ENCODE assay signal across 8 cellular contexts in the genomic region with DNA sequence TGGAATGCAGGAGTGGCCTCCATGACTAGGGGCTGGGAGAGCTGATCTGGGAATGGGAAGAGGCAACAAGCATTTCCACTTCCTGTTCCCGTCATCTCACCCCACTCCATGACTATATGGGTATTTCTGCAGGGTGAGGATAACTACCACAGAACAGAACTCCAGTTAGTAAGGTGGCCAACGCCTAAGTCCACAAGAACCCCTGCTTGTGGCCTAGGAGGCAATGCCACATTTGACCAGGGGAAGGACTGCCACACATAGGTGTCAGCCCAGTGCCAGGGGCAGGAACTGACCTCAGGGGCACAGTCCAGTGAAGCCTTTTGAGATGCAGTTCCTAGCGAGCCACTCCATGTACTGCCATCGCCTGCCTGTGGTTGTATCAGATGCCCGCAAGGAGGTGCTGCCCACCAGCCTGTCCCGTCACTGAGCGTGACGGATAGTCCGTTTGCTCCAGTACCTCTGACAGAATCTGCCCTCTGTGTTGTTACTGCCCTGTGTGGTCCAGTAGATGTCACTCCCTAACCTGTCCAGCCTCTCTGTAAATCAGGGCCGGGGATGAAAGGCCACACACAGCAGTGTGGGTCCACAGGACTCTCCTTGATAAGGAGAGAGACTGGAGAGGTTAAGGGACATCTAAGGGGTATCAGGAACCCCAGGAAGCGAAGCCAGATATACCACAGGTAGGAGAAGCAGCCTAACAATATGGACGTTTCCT. TPM values are rescaled to one million over a fixed set of nuclear protein-coding genes. Genes with fewer than 3 reads are reported as not detected.
DNase-seq lines count a peak whose midpoint lies in the region; ATAC-seq and TF ChIP-seq lines count a peak whose summit lies in the region.

No MANE protein-coding gene starts in this region.

- no peaks in the 10 kb centered on the region for H4K20me1 ChIP-seq in SK-N-SH (ENCODE audit: insufficient read depth)

- no peak overlapping the region for H3K4me2 ChIP-seq in SK-N-SH

- H3K9me2 ChIP-seq in SK-N-SH = no peaks in the 10 kb centered on the region

- ATAC-seq in HG03439 (IDR thresholded peaks at IDR 0.05; ENCODE audit: unreplicated experiment) = no peak

- H3K27ac ChIP-seq in SK-N-SH (ENCODE audit: low read depth in 2 of 2, low read length in 1 of 2) (no peak overlapping the region), breast epithelium (no peak overlapping the region)

- H3K27me3 ChIP-seq in SK-N-SH (ENCODE audit: insufficient read depth) (no peaks in the 10 kb centered on the region), breast epithelium (no peaks in the 10 kb centered on the region), kidney epithelial cell (ENCODE audit: control insufficient read depth, insufficient read depth, low read length) (no peaks in the 10 kb centered on the region)

- H3K4me3 ChIP-seq in SK-N-SH (ENCODE audit: low read depth in 2 of 2, low read length in 1 of 2) (no peak overlapping the region; a peak in 1 of 4 replicates), breast epithelium (no peak overlapping the region), kidney epithelial cell (ENCODE audit: low read depth, low read length) (no peak overlapping the region)

- TF ChIP-seq RAD21 in Ishikawa (IDR thresholded peaks at IDR 0.05; ENCODE audit: low read depth) = peak; percentile 43
- peak; percentile 52 for TF ChIP-seq RAD21 in SK-N-SH (IDR thresholded peaks at IDR 0.05; ENCODE audit: low read length)

- peaks cover 0 to 6% of the 10 kb centered on the region in 2 experiments; a peak in 2 of 4 replicates for H3K4me1 ChIP-seq in SK-N-SH (ENCODE audit: control insufficient read depth in 1 of 2, insufficient read depth in 2 of 2, low read depth in 1 of 2, low read length in 1 of 2)
- peaks cover 0 to 7% of the 10 kb centered on the region in 2 donors for H3K4me1 ChIP-seq in breast epithelium

- H2AFZ ChIP-seq in SK-N-SH (ENCODE audit: low read depth) = peak overlapping the region; percentile 61; the same call in 1 of the 2 replicates

- TF ChIP-seq EP300 in Ishikawa (IDR thresholded peaks at IDR 0.05; ENCODE audit: borderline replicate concordance) (no peak), SK-N-SH (IDR thresholded peaks at IDR 0.05; ENCODE audit: borderline replicate concordance in 1 of 2, low read depth in 1 of 2, low read length in 1 of 2) (no peak)

- intact Hi-C loops in breast epithelium (cut with DNase I; ENCODE audit: low total_unique reads) = loop anchor here (10.0 kb wide), 1 partner anchor 62 kb away; no protein-coding TSS in a partner anchor

- POLR2A ChIA-PET in SK-N-SH (lab: Yijun Ruan, JAX) = no interaction called here

- H3K36me3 ChIP-seq in SK-N-SH (replicated peaks in 1 of 2; ENCODE audit: control insufficient read depth in 1 of 2, insufficient read depth in 2 of 2, low read length in 1 of 2) (no peaks in the 10 kb centered on the region), breast epithelium (no peaks in the 10 kb centered on the region), kidney epithelial cell (ENCODE audit: control insufficient read depth, insufficient read depth, low read length) (no peaks in the 10 kb centered on the region)

- H3K9ac ChIP-seq in SK-N-SH = no peak overlapping the region

- WGBS in SK-N-SH (ENCODE audit: low lambda C conversion rate) = 54% methylated on average over 11 of the region's 12 CpGs

- CTCF ChIA-PET in SK-N-SH (lab: Yijun Ruan, JAX) = interaction anchor here (0.7 to 2.7 kb wide), 18 partner anchors 11 to 302 kb away, joined by 3 to 21 read pairs (median 6); a partner anchor contains a TSS

- no peaks in the 10 kb centered on the region for H3F3A ChIP-seq in SK-N-SH (replicated peaks; ENCODE audit: insufficient read depth)

- DNase-seq in GM04504 (ENCODE audit: low read depth) (peak; percentile 24), SK-N-SH (peak; percentile 44), breast epithelium (ENCODE audit: low spot score in 2 of 2) (no peak), kidney epithelial cell (ENCODE audit: low read depth) (no peak), COLO829 (ENCODE audit: low spot score) (no peak)
- peak; percentile 12 to 23 for DNase-seq in stimulated activated CD4-positive, alpha-beta T cell treated with anti-CD3 and anti-CD28 coated beads, Interleukin-4, amount 100 ng/mL, for 4 hours

- no peak for TF ChIP-seq POLR2A in breast epithelium (IDR thresholded peaks at IDR 0.05)

- TF ChIP-seq CTCF in SK-N-SH (IDR thresholded peaks at IDR 0.05) = peak; percentile 37
- peak in 2 of 3 donors; percentile 36 to 48 for TF ChIP-seq CTCF in breast epithelium (IDR thresholded peaks at IDR 0.05)
- TF ChIP-seq CTCF in kidney epithelial cell (IDR thresholded peaks at IDR 0.05; ENCODE audit: insufficient read depth, low read length, poor library complexity, severe bottlenecking) = peak; percentile 97

- H3K9me3 ChIP-seq in SK-N-SH (no peaks in the 10 kb centered on the region), breast epithelium (no peaks in the 10 kb centered on the region)

- peaks cover 15% of the 10 kb centered on the region for H3K79me2 ChIP-seq in SK-N-SH (ENCODE audit: insufficient read depth)

TF ChIP-seq in Ishikawa, 13 proteins besides CTCF, POLR2A, EP300 and RAD21 (continues in another document):
- TF ChIP-seq TEAD4 (IDR thresholded peaks at IDR 0.05) (no peak), CREB1 (IDR thresholded peaks at IDR 0.05; ENCODE audit: low read depth) (no peak), ZBTB7A (IDR thresholded peaks at IDR 0.05; ENCODE audit: low read depth) (no peak), YY1 (IDR thresholded peaks at IDR 0.05; ENCODE audit: low read depth) (no peak), NFIC (IDR thresholded peaks at IDR 0.05) (no peak), TAF1 (IDR thresholded peaks at IDR 0.05; ENCODE audit: low read depth) (no peak), CEBPB (IDR thresholded peaks at IDR 0.05) (no peak), FOXM1 (IDR thresholded peaks at IDR 0.05; ENCODE audit: borderline replicate concordance, low read depth) (no peak)

TF ChIP-seq in SK-N-SH, 30 proteins besides CTCF, POLR2A, EP300 and RAD21:
- TF ChIP-seq SMC3 (IDR thresholded peaks at IDR 0.05; ENCODE audit: low read depth, low read length) (peak; percentile 24; the same call in 1 of the 2 replicates), NRF1 (IDR thresholded peaks at IDR 0.05; ENCODE audit: low read depth, low read length) (no peak)

RNA-seq across cellular contexts. Expression of a gene that starts 3.5 kb away (rescaled TPM):
- 12.1 and 12.7 TPM in 2 replicates for polyA plus RNA-seq in SK-N-SH (2012; rRNA removed)
- 14.1 and 14.6 TPM in 2 replicates for polyA plus RNA-seq in SK-N-SH (2012; cell fraction: cytosol; rRNA removed)
- polyA plus RNA-seq in SK-N-SH (2012; cell fraction: nucleus; rRNA removed) = 6.7 and 7.9 TPM in 2 replicates
- 10 to 100 TPM; 23.7 to 28.5 (median 28.4) TPM for total RNA-seq in breast epithelium
- 17.3 and 18.5 TPM in 2 replicates for total RNA-seq in kidney epithelial cell

RNA-seq across cellular contexts. Expression of a gene that starts 12.2 kb away (rescaled TPM):
- not detected in 2 replicates for polyA plus RNA-seq in SK-N-SH (2012; rRNA removed)
- polyA plus RNA-seq in SK-N-SH (2012; cell fraction: cytosol; rRNA removed) = not detected in 2 replicates
- polyA plus RNA-seq in SK-N-SH (2012; cell fraction: nucleus; rRNA removed) = not detected in 2 replicates
- total RNA-seq in breast epithelium (not detected), kidney epithelial cell (not detected in 2 replicates)

RNA-seq across cellular contexts. Expression of a gene that starts 34.8 kb away (rescaled TPM):
- polyA plus RNA-seq in SK-N-SH (2012; rRNA removed) = not detected in 2 replicates
- polyA plus RNA-seq in SK-N-SH (2012; cell fraction: cytosol; rRNA removed) = not detected in 2 replicates
- polyA plus RNA-seq in SK-N-SH (2012; cell fraction: nucleus; rRNA removed) = not detected in 2 replicates
- total RNA-seq in breast epithelium = 10 to 100 TPM; 12.6 to 20.6 (median 20.3) TPM
- 0.92 TPM in 1 of 2 replicates, not detected in the other for total RNA-seq in kidney epithelial cell

RNA-seq across cellular contexts. Expression of a gene that starts 43.3 kb away (rescaled TPM):
- polyA plus RNA-seq in SK-N-SH (2012; rRNA removed) = 56.5 and 57.1 TPM in 2 replicates
- polyA plus RNA-seq in SK-N-SH (2012; cell fraction: cytosol; rRNA removed) = 70.2 and 70.8 TPM in 2 replicates
- 27.5 and 39.7 TPM in 2 replicates for polyA plus RNA-seq in SK-N-SH (2012; cell fraction: nucleus; rRNA removed)
- total RNA-seq in breast epithelium (100 to 1,000 TPM in 1 of 3 donors, 10 to 100 TPM in 2; 91.5 to 109 (median 92.8) TPM), kidney epithelial cell (116 and 118 TPM in 2 replicates)

RNA-seq across cellular contexts. Expression of a gene that starts 43.6 kb away (rescaled TPM):
- polyA plus RNA-seq in SK-N-SH (2012; rRNA removed) = not detected in 2 replicates
- polyA plus RNA-seq in SK-N-SH (2012; cell fraction: cytosol; rRNA removed) = not detected in 2 replicates
- not detected in 2 replicates for polyA plus RNA-seq in SK-N-SH (2012; cell fraction: nucleus; rRNA removed)
- total RNA-seq in breast epithelium = under 1 TPM in 2 of 3 donors, not detected in 1; 0.15 to 0.33 TPM
- total RNA-seq in kidney epithelial cell = not detected in 2 replicates

Comparison
In these comparisons a context has a peak if more than half of its experiments do, and no peak if none do; other contexts are left out.
1. DNase-seq: peak in GM04504 (single experiment), SK-N-SH (single experiment) and stimulated activated CD4-positive, alpha-beta T cell treated with anti-CD3 and anti-CD28 coated beads, Interleukin-4, amount 100 ng/mL, for 4 hours (2 of 2); none in breast epithelium (0 of 2), kidney epithelial cell (single experiment) and COLO829 (single experiment).
2. CTCF ChIP-seq: peak in every context shown above with its lines; median percentile 97 in kidney epithelial cell; 42 in breast epithelium; 37 in SK-N-SH.